1 cellular context compared by ENCODE assay signal in the genomic region with DNA sequence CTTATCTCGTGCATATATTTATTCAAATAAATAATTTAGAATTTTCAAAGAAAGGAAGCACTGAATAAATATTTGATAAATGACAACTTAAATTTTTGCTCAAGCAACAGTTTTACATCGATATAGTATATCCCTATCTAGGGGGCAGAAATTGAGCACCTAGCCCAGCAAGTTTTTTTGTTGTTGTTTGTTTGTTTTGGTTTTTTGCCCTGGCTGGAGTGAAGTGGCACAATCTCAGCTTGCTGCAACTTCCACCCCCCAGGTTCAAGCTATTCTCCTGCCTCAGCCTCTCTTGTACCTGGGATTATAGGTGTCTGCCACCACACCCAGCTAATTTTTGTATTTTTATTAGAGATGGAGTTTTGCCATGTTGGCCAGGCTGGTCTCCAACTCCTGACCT.
TF ChIP-seq lines count a peak whose summit lies in the region.

No MANE protein-coding gene starts in this region.

TF ChIP-seq in K562, 482 proteins besides CTCF, POLR2A, EP300 and RAD21:
- TF ChIP-seq ZNF695 (CRISPR knock-in tag; IDR thresholded peaks at IDR 0.05) (no peak), POLR2G (IDR thresholded peaks at IDR 0.05; ENCODE audit: low read depth, low read length) (0 out of 2 replicates have a peak, but pooled peaks have one; percentile 18), RBFOX2 (IDR thresholded peaks at IDR 0.05; ENCODE audit: low read depth, low read length) (0 out of 2 replicates have a peak, but pooled peaks have one; percentile 16), BDP1 (IDR thresholded peaks at IDR 0.05; ENCODE audit: insufficient read depth, insufficient read length) (no peak), SREBF2 (CRISPR knock-in tag; IDR thresholded peaks at IDR 0.05) (no peak), ZNF75A (CRISPR knock-in tag; IDR thresholded peaks at IDR 0.05) (no peak)
- TF ChIP-seq, protein P1, sequence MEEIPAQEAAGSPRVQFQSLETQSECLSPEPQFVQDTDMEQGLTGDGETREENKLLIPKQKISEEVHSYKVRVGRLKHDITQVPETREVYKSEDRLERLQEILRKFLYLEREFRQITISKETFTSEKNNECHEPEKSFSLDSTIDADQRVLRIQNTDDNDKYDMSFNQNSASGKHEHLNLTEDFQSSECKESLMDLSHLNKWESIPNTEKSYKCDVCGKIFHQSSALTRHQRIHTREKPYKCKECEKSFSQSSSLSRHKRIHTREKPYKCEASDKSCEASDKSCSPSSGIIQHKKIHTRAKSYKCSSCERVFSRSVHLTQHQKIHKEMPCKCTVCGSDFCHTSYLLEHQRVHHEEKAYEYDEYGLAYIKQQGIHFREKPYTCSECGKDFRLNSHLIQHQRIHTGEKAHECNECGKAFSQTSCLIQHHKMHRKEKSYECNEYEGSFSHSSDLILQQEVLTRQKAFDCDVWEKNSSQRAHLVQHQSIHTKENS (CRISPR knock-in tag; IDR thresholded peaks at IDR 0.05) = no peak
